In genomic region chr17:21275047-21275578, GRCh38 we compare ENCODE assay signal across 1 cellular context.
TF ChIP-seq lines count a peak whose summit lies in the region.

No MANE protein-coding gene starts in this region.

TF ChIP-seq in H1, 55 proteins besides CTCF, POLR2A, EP300 and RAD21 (continued from another document):
- TF ChIP-seq SRF (IDR thresholded peaks at IDR 0.05; ENCODE audit: low read depth, low read length) (no peak), POLR2AphosphoS5 (IDR thresholded peaks at IDR 0.05; ENCODE audit: low read depth, low read length) (no peak), HDAC2 (IDR thresholded peaks at IDR 0.05; ENCODE audit: borderline replicate concordance in 1 of 2, low read depth in 2 of 2, low read length in 2 of 2) (no peak), E2F6 (IDR thresholded peaks at IDR 0.05) (no peak), JUND (IDR thresholded peaks at IDR 0.05; ENCODE audit: low read length) (no peak), PHF8 (conservative IDR thresholded peaks at IDR 0.05; ENCODE audit: low read depth, low read length) (no peak), EZH2 (IDR thresholded peaks at IDR 0.05; ENCODE audit: low read depth, low read length, severe bottlenecking) (no peak), GTF2F1 (IDR thresholded peaks at IDR 0.05; ENCODE audit: borderline replicate concordance, low read depth, low read length) (no peak), MAFK (IDR thresholded peaks at IDR 0.05; ENCODE audit: low read depth, low read length) (no peak), NRF1 (IDR thresholded peaks at IDR 0.05; ENCODE audit: low read depth, low read length) (no peak), SIX5 (IDR thresholded peaks at IDR 0.05; ENCODE audit: low read depth, low read length) (no peak), KDM1A (IDR thresholded peaks at IDR 0.05; ENCODE audit: borderline replicate concordance, low read length) (no peak), SIN3A (conservative IDR thresholded peaks at IDR 0.05 in 1 of 2, IDR thresholded peaks at IDR 0.05 in 1 of 2; ENCODE audit: low read depth in 1 of 2, low read length in 2 of 2) (no peak), TAF1 (IDR thresholded peaks at IDR 0.05; ENCODE audit: low read depth, low read length) (no peak), TBP (IDR thresholded peaks at IDR 0.05; ENCODE audit: low read depth, low read length) (no peak), KDM5A (IDR thresholded peaks at IDR 0.05; ENCODE audit: low read length) (no peak)
